1 cellular context compared by ENCODE assay signal in the genomic region with DNA sequence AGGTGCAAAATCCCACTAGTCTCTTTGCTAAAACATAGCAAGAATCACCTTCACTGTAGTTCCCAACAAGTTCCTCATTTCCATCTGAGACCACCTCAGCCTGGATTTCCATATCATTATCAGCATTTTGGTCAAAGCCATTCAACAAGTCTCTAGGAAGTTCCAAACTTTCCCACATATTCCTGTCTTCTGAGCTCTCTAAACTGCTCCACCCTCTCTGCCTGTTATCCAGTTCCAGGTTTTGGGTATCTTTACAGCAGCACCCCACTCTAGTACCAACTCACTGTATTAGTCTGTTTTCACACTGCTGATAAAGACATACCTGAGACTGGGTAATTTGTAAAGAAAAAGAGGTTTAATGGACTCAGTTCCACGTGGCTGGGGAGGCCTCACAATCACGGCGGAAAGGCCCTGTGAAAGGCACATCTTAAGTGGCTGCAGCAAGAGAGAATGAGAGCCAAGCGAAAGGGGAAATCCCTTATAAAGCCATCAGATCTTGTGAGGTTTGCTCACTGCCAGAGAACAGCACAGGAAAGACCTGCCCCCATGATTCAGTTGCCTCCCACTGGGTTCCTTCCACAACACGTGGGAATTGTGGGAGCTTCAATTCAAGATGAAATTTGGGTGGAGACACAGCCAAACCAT.
TF ChIP-seq lines count a peak whose summit lies in the region.

No MANE protein-coding gene starts in this region.

TF ChIP-seq in GM12878, 131 proteins besides CTCF, POLR2A, EP300 and RAD21 (continued from another document):
- peak; percentile 93 for TF ChIP-seq ZNF687 (IDR thresholded peaks at IDR 0.05)
